Comparison of ENCODE assay signal across 19 cellular contexts in genomic region chr6:109393882-109394281, GRCh38. TPM values are rescaled to one million over a fixed set of nuclear protein-coding genes. Genes with fewer than 3 reads are reported as not detected.
DNase-seq lines count a peak whose midpoint lies in the region; ATAC-seq and TF ChIP-seq lines count a peak whose summit lies in the region.
"Had no signal": no experiment of that assay in that cellular context is flagged by ENCODE, and none has a peak within 500 bp of the region (broad histone marks: within the 10 kb centered on the region; RNA-seq: fewer than 3 reads in every experiment).

No MANE protein-coding gene starts in this region.

- H2BK120ac ChIP-seq in neuronal stem cell (ENCODE audit: low read depth, low read length), result no peak overlapping the region

- H3K4me2 ChIP-seq in neuronal stem cell (ENCODE audit: insufficient read depth, low read length, poor library complexity, severe bottlenecking), result no peak overlapping the region

- no peak overlapping the region for H2BK5ac ChIP-seq in neuronal stem cell (ENCODE audit: low read length)

- peak overlapping the region in 4 of 7 donors; percentile 8 to 77 (median 34) for H3K27ac Mint-ChIP-seq in CD14-positive monocyte
- no peak overlapping the region for H3K27ac Mint-ChIP-seq in activated T-helper 17 cell treated with anti-CD3 and anti-CD28 coated beads, Interleukin-2, amount 50 U/mL, for 72 hours
- H3K27ac Mint-ChIP-seq in stimulated activated memory B cell treated with anti-CD40 and anti-IgM and Interleukin-4, amounts not matched to agents 10 μg/mL and 1 μg/mL and 100 μg/mL, for 72 hours, result no peak overlapping the region
- H3K27ac Mint-ChIP-seq: activated CD4-positive, alpha-beta memory T cell treated with anti-CD3 and anti-CD28 coated beads for 36 hours; activated T-helper 1 cell treated with anti-CD3 and anti-CD28 coated beads, Interleukin-12 subunit alpha, Interleukin-12 subunit beta, Interleukin-2, Interleukin-4 antibody, amounts not matched to agents 30 ng/mL and 10 ng/mL and 1 ng/mL, durations not matched to agents 14 hours and 24 hours and 36 hours; CD8-positive, alpha-beta T cell had no signal

- no peak overlapping the region for H4K8ac ChIP-seq in neuronal stem cell (ENCODE audit: low read depth, low read length)

- H3K4me1 Mint-ChIP-seq in CD14-positive monocyte, result peaks cover 63% of the 10 kb centered on the region
- no peaks in the 10 kb centered on the region for H3K4me1 Mint-ChIP-seq in activated T-helper 17 cell treated with anti-CD3 and anti-CD28 coated beads, Interleukin-2, amount 50 U/mL, for 72 hours
- H3K4me1 Mint-ChIP-seq in stimulated activated memory B cell treated with anti-CD40 and anti-IgM and Interleukin-4, amounts not matched to agents 10 μg/mL and 1 μg/mL and 100 μg/mL, for 72 hours, result no peaks in the 10 kb centered on the region

- H3K23ac ChIP-seq in neuronal stem cell (ENCODE audit: low read depth, low read length, poor library complexity), result no peak overlapping the region

- H2AK5ac ChIP-seq in neuronal stem cell (ENCODE audit: low read depth, low read length), result no peak overlapping the region

- TF ChIP-seq POLR2A in GM18505 (IDR thresholded peaks at IDR 0.05; ENCODE audit: borderline replicate concordance, extremely low read depth, insufficient read depth, insufficient read length), result no peak

- no peaks in the 10 kb centered on the region for H3K4me1 ChIP-seq in neuronal stem cell (ENCODE audit: control insufficient read depth in 2 of 2, insufficient read depth in 1 of 2, low read depth in 1 of 2, low read length in 2 of 2)

- intact Hi-C loops in CD14-positive monocyte (cut with micrococcal nuclease), result no loop called here

- no peak overlapping the region for H2BK12ac ChIP-seq in neuronal stem cell (ENCODE audit: low read length)

- H3K9ac ChIP-seq in neuronal stem cell (ENCODE audit: low read depth, low read length, poor library complexity), result no peak overlapping the region

- no peak overlapping the region for H3K27ac ChIP-seq in neuronal stem cell (replicated peaks; ENCODE audit: low read length)
- H3K27ac ChIP-seq: transverse colon had no signal

- no peak overlapping the region for H3K4ac ChIP-seq in neuronal stem cell (ENCODE audit: low read length)

- H3K4me3 ChIP-seq in neuronal stem cell (ENCODE audit: low read length in 2 of 2), result no peak overlapping the region
- H3K4me3 ChIP-seq: transverse colon had no signal

- H4K91ac ChIP-seq in neuronal stem cell (ENCODE audit: low read depth, low read length, poor library complexity), result no peak overlapping the region

- peaks cover 0 to 4% (median 0%) of the 10 kb centered on the region in 7 donors for H3K9me3 Mint-ChIP-seq in CD14-positive monocyte
- H3K9me3 Mint-ChIP-seq in activated T-helper 17 cell treated with anti-CD3 and anti-CD28 coated beads, Interleukin-2, amount 50 U/mL, for 72 hours, result no peaks in the 10 kb centered on the region
- H3K9me3 Mint-ChIP-seq in stimulated activated memory B cell treated with anti-CD40 and anti-IgM and Interleukin-4, amounts not matched to agents 10 μg/mL and 1 μg/mL and 100 μg/mL, for 72 hours, result no peaks in the 10 kb centered on the region
- H3K9me3 Mint-ChIP-seq: activated CD4-positive, alpha-beta memory T cell treated with anti-CD3 and anti-CD28 coated beads for 36 hours; activated T-helper 1 cell treated with anti-CD3 and anti-CD28 coated beads, Interleukin-12 subunit alpha, Interleukin-12 subunit beta, Interleukin-2, Interleukin-4 antibody, amounts not matched to agents 30 ng/mL and 10 ng/mL and 1 ng/mL, durations not matched to agents 14 hours and 24 hours and 36 hours; CD8-positive, alpha-beta T cell had no signal

- TF ChIP-seq CTCF in CD14-positive monocyte (IDR thresholded peaks at IDR 0.05), result no peak

- no peak overlapping the region for H2AFZ ChIP-seq in neuronal stem cell (ENCODE audit: low read length)

- no peak overlapping the region for H3K14ac ChIP-seq in neuronal stem cell (ENCODE audit: low read length)

- H3K4me3 Mint-ChIP-seq in CD14-positive monocyte, result no peak overlapping the region
- no peak overlapping the region for H3K4me3 Mint-ChIP-seq in activated T-helper 17 cell treated with anti-CD3 and anti-CD28 coated beads, Interleukin-2, amount 50 U/mL, for 72 hours
- no peak overlapping the region for H3K4me3 Mint-ChIP-seq in stimulated activated memory B cell treated with anti-CD40 and anti-IgM and Interleukin-4, amounts not matched to agents 10 μg/mL and 1 μg/mL and 100 μg/mL, for 72 hours
- H3K4me3 Mint-ChIP-seq: activated CD4-positive, alpha-beta memory T cell treated with anti-CD3 and anti-CD28 coated beads for 36 hours; activated T-helper 1 cell treated with anti-CD3 and anti-CD28 coated beads, Interleukin-12 subunit alpha, Interleukin-12 subunit beta, Interleukin-2, Interleukin-4 antibody, amounts not matched to agents 30 ng/mL and 10 ng/mL and 1 ng/mL, durations not matched to agents 14 hours and 24 hours and 36 hours; CD8-positive, alpha-beta T cell had no signal

- no peaks in the 10 kb centered on the region for H3K9me3 ChIP-seq in neuronal stem cell (replicated peaks in 1 of 2; ENCODE audit: control insufficient read depth in 2 of 2, insufficient read depth in 1 of 2, low read depth in 1 of 2, low read length in 2 of 2)
- H3K9me3 ChIP-seq: transverse colon had no signal

- WGBS in neuronal stem cell (ENCODE audit: extremely low coverage in 2 of 2, insufficient read length in 2 of 2, insufficient replicate concordance in 1 of 2), 2 donors, result no CpG with 5 or more reads among the region's 2 CpGs

- H3K36me3 ChIP-seq in neuronal stem cell (replicated peaks in 1 of 2; ENCODE audit: control insufficient read depth in 2 of 2, insufficient read depth in 2 of 2, low read length in 2 of 2), result no peaks in the 10 kb centered on the region
- H3K36me3 ChIP-seq: transverse colon had no signal

- H3K27me3 ChIP-seq in neuronal stem cell (ENCODE audit: control insufficient read depth in 3 of 3, insufficient read depth in 3 of 3, low read depth in 1 of 3, low read length in 3 of 3), result no peaks in the 10 kb centered on the region
- H3K27me3 ChIP-seq: transverse colon had no signal

- no peak overlapping the region for H2BK15ac ChIP-seq in neuronal stem cell (ENCODE audit: low read length)

- H3K27me3 Mint-ChIP-seq in CD14-positive monocyte (ENCODE audit: low read depth in 3 of 3), result peaks cover 0 to 6% (median 2%) of the 10 kb centered on the region in 3 donors
- H3K27me3 Mint-ChIP-seq in activated T-helper 17 cell treated with anti-CD3 and anti-CD28 coated beads, Interleukin-2, amount 50 U/mL, for 72 hours, result no peaks in the 10 kb centered on the region
- H3K27me3 Mint-ChIP-seq in stimulated activated memory B cell treated with anti-CD40 and anti-IgM and Interleukin-4, amounts not matched to agents 10 μg/mL and 1 μg/mL and 100 μg/mL, for 72 hours, result no peaks in the 10 kb centered on the region
- H3K27me3 Mint-ChIP-seq: activated CD4-positive, alpha-beta memory T cell treated with anti-CD3 and anti-CD28 coated beads for 36 hours had no signal

- no peaks in the 10 kb centered on the region for H3K79me1 ChIP-seq in neuronal stem cell (ENCODE audit: low read depth, low read length)

- no peak for DNase-seq in CD14-positive monocyte (ENCODE audit: low spot score)
- peak; percentile 69 for DNase-seq in HT1080 (ENCODE audit: low read depth)
- peak; percentile 67 for DNase-seq in kidney tubule cell (ENCODE audit: low spot score)
- DNase-seq in NCI-H2029 treated with DMSO at 0.1 percent for 48 hours (lab: John Stamatoyannopoulos, UW), result no peak
- no peak for DNase-seq in neuronal stem cell (ENCODE audit: low spot score)
- DNase-seq: ACHN; activated CD4-positive, alpha-beta memory T cell treated with anti-CD3 and anti-CD28 coated beads for 36 hours; CD8-positive, alpha-beta T cell; GF-D8; Karpas-422; NCI-H187; NCI-H526; occipital lobe; OCI-M1; transverse colon had no signal

- ATAC-seq in activated T-helper 17 cell treated with anti-CD3 and anti-CD28 coated beads, Interleukin-2, amount 50 U/mL, for 72 hours (replicated peaks), result peak; percentile 54
- ATAC-seq in stimulated activated memory B cell treated with anti-CD40 and anti-IgM and Interleukin-4, amounts not matched to agents 10 μg/mL and 1 μg/mL and 100 μg/mL, for 72 hours, result no peak
- ATAC-seq in GM18505 (IDR thresholded peaks at IDR 0.05; ENCODE audit: unreplicated experiment), result no peak
- ATAC-seq: CD8-positive, alpha-beta T cell had no signal

- H3K18ac ChIP-seq in neuronal stem cell (ENCODE audit: low read length), result no peak overlapping the region

- H3K36me3 Mint-ChIP-seq in CD14-positive monocyte, result no peaks in the 10 kb centered on the region
- H3K36me3 Mint-ChIP-seq in activated T-helper 17 cell treated with anti-CD3 and anti-CD28 coated beads, Interleukin-2, amount 50 U/mL, for 72 hours (ENCODE audit: low read depth), result no peaks in the 10 kb centered on the region
- H3K36me3 Mint-ChIP-seq in stimulated activated memory B cell treated with anti-CD40 and anti-IgM and Interleukin-4, amounts not matched to agents 10 μg/mL and 1 μg/mL and 100 μg/mL, for 72 hours, result no peaks in the 10 kb centered on the region
- H3K36me3 Mint-ChIP-seq: activated CD4-positive, alpha-beta memory T cell treated with anti-CD3 and anti-CD28 coated beads for 36 hours; CD8-positive, alpha-beta T cell had no signal

RNA-seq across cellular contexts. Expression of gene CD164, which starts 11.6 kb away (rescaled TPM):
- polyA plus RNA-seq in CD14-positive monocyte, result 100 to 1,000 TPM; 272 to 392 TPM
- total RNA-seq in HT1080 (2014; rRNA removed; shearing (Covaris generic)), result 99.0 and 125 TPM in 2 replicates
- polyA plus RNA-seq in HT1080 (2015; cell fraction: cytosol; rRNA removed), result 220 and 266 TPM in 2 replicates
- polyA plus RNA-seq in HT1080 (2015; cell fraction: nucleus; rRNA removed), result 219 and 249 TPM in 2 replicates
- total RNA-seq in activated T-helper 17 cell treated with anti-CD3 and anti-CD28 coated beads, Interleukin-2, amount 50 U/mL, for 72 hours, result 100 to 1,000 TPM; 178 to 205 TPM
- polyA plus RNA-seq in neuronal stem cell (2013, experiment 1 of 2), result 92.4 TPM
- polyA plus RNA-seq in neuronal stem cell (2013, experiment 2 of 2), result 94.2 TPM

RNA-seq across cellular contexts. Expression of gene PPIL6, which starts 46.5 kb away (rescaled TPM):
- polyA plus RNA-seq in CD14-positive monocyte, result under 1 TPM; 0.14 to 0.28 TPM
- total RNA-seq in HT1080 (2014; rRNA removed; shearing (Covaris generic)), result 0.05 TPM in 1 of 2 replicates, not detected in the other
- 0.49 and 0.84 TPM in 2 replicates for polyA plus RNA-seq in HT1080 (2015; cell fraction: cytosol; rRNA removed)
- 0.74 TPM in 1 of 2 replicates, not detected in the other for polyA plus RNA-seq in HT1080 (2015; cell fraction: nucleus; rRNA removed)
- total RNA-seq in activated T-helper 17 cell treated with anti-CD3 and anti-CD28 coated beads, Interleukin-2, amount 50 U/mL, for 72 hours, result under 1 TPM in 1 of 2 donors, not detected in 1; 0.39 TPM
- polyA plus RNA-seq in neuronal stem cell (2013, experiment 1 of 2), result 6.1 TPM
- 6.1 TPM for polyA plus RNA-seq in neuronal stem cell (2013, experiment 2 of 2)

RNA-seq across cellular contexts. Expression of gene SMPD2, which starts 46.6 kb away (rescaled TPM):
- polyA plus RNA-seq in CD14-positive monocyte, result 10 to 100 TPM in 1 of 2 donors, 1 to 10 TPM in 1; 9.5 to 12.3 TPM
- total RNA-seq in HT1080 (2014; rRNA removed; shearing (Covaris generic)), result 14.9 and 15.4 TPM in 2 replicates
- 7.3 and 8.8 TPM in 2 replicates for polyA plus RNA-seq in HT1080 (2015; cell fraction: cytosol; rRNA removed)
- 17.7 and 18.1 TPM in 2 replicates for polyA plus RNA-seq in HT1080 (2015; cell fraction: nucleus; rRNA removed)
- total RNA-seq in activated T-helper 17 cell treated with anti-CD3 and anti-CD28 coated beads, Interleukin-2, amount 50 U/mL, for 72 hours, result 1 to 10 TPM; 8.0 to 9.7 TPM
- polyA plus RNA-seq in neuronal stem cell (2013, experiment 1 of 2), result 6.4 TPM
- polyA plus RNA-seq in neuronal stem cell (2013, experiment 2 of 2), result 5.9 TPM

Comparison
In these comparisons a context has a peak if more than half of its experiments do, and no peak if none do; other contexts are left out.
1. DNase-seq: peak in HT1080 (single experiment) and kidney tubule cell (single experiment); none in CD14-positive monocyte (single experiment), NCI-H2029 treated with DMSO at 0.1 percent for 48 hours (single experiment) and neuronal stem cell (single experiment).
2. H3K27ac Mint-ChIP-seq: peak in CD14-positive monocyte (4 of 7); none in activated T-helper 17 cell treated with anti-CD3 and anti-CD28 coated beads, Interleukin-2, amount 50 U/mL, for 72 hours (single experiment) and stimulated activated memory B cell treated with anti-CD40 and anti-IgM and Interleukin-4, amounts not matched to agents 10 μg/mL and 1 μg/mL and 100 μg/mL, for 72 hours (single experiment).